ENCODE assay signal across 8 cellular contexts in genomic region chr5:113294341-113295110, GRCh38.
DNase-seq lines count a peak whose midpoint lies in the region; ATAC-seq lines count a peak whose summit lies in the region.

No MANE protein-coding gene starts in this region.

- no peaks in the 10 kb centered on the region for H3K9me3 ChIP-seq in effector memory CD4-positive, alpha-beta T cell (ENCODE audit: control insufficient read depth, low read length)

- H3K27me3 ChIP-seq in effector memory CD4-positive, alpha-beta T cell (replicated peaks; ENCODE audit: control insufficient read depth, insufficient read depth, low read length, poor library complexity, severe bottlenecking), result no peaks in the 10 kb centered on the region

- DNase-seq in NCI-H345 (lab: John Stamatoyannopoulos, UW), result peak; percentile 1
- no peak for DNase-seq in NCI-H345 treated with DMSO at 0.1 percent for 48 hours (lab: John Stamatoyannopoulos, UW; ENCODE audit: unreplicated experiment)
- peak; percentile 86 to 93 for DNase-seq in NCI-H524 (lab: John Stamatoyannopoulos, UW)
- peak; percentile 32 to 56 for DNase-seq in activated CD8-positive, alpha-beta memory T cell treated with anti-CD3 and anti-CD28 coated beads for 1 hour (ENCODE audit: extremely low read depth in 1 of 2, low read depth in 1 of 2)
- DNase-seq in effector memory CD4-positive, alpha-beta T cell, result peak; percentile 46 to 62 (median 58)
- peak; percentile 92 for DNase-seq in medulla oblongata (ENCODE audit: extremely low spot score)
- peak; percentile 44 to 57 (median 45) for DNase-seq in stimulated activated CD4-positive, alpha-beta T cell treated with anti-CD3 and anti-CD28 coated beads, TNF-alpha, amount 100 ng/mL, for 4 hours (ENCODE audit: low read depth in 3 of 3)

- peaks cover 5% of the 10 kb centered on the region for H3K4me1 ChIP-seq in effector memory CD4-positive, alpha-beta T cell (ENCODE audit: control insufficient read depth, insufficient read depth, low read length, poor library complexity, severe bottlenecking)

- peak overlapping the region; percentile 84 for H3K4me3 ChIP-seq in effector memory CD4-positive, alpha-beta T cell (ENCODE audit: insufficient read depth, low read depth, low read length, poor library complexity, severe bottlenecking)

- peak; percentile 93 for ATAC-seq in HG02981 (IDR thresholded peaks at IDR 0.05; ENCODE audit: unreplicated experiment)

- no peaks in the 10 kb centered on the region for H3K36me3 ChIP-seq in effector memory CD4-positive, alpha-beta T cell (ENCODE audit: control insufficient read depth, insufficient read depth, low read length)

- peak overlapping the region; percentile 35 for H3K27ac ChIP-seq in effector memory CD4-positive, alpha-beta T cell (ENCODE audit: insufficient read depth, low read length, poor library complexity, severe bottlenecking)
